ENCODE assay signal across 15 cellular contexts in the genomic region with DNA sequence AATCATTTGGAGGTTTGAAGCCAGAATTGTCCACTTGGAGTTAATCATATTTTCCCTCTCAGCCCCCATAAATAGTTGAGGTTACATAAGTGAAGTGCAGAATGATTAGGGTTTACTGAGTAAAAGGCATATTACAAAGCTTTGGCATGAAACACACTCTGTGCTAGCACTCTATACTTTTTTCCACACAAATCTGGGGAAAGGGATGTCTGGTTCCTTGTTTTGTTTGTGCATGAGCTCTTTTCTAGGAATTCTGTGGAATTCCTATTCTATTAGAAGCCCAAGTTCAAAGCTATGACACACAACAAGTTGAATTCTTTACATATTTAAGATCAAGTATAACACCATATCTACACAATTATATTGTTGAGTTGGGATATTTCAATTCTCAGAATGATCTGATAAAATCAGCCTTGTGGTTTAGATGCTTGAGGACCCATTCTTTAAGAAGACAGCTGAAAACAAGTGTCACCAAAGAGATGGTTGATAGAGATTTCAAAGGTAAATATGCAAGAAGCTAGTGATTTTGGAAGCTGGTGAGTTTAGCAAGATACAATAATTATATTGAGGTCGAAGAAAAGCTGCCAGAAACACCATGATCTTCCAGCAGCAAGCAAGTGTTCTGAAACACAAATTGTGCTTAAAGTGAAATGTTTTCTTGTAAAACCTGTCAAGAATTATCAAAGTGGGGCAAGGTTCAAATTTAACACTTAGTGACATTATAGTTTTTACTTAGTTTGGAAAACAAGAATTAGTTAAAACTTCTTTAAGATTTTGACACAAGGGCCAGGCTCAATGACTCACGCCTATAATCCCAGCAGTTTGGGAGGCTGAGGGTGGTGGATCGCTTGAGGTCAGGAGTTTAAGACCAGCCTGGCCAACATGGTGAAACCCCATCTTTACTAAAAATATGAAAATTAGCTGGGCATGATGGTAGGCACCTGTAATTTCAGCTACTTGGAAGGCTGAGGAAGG.
DNase-seq lines count a peak whose midpoint lies in the region; ATAC-seq and TF ChIP-seq lines count a peak whose summit lies in the region.
"Had no signal": no experiment of that assay in that cellular context is flagged by ENCODE, and none has a peak within 500 bp of the region (broad histone marks: within the 10 kb centered on the region; RNA-seq: fewer than 3 reads in every experiment).

No MANE protein-coding gene starts in this region.

- intact Hi-C loops in adrenal gland (cut with DNase I): no loop called here
- intact Hi-C loops in right cardiac atrium (cut with DNase I): no loop called here

- H3K4me3 ChIP-seq in epithelial cell of esophagus (ENCODE audit: low read length) (no peak overlapping the region), trophoblast cell (ENCODE audit: low read depth, low read length) (no peak overlapping the region), adrenal gland (no peak overlapping the region), right cardiac atrium (ENCODE audit: low read length) (no peak overlapping the region)
- H3K4me3 ChIP-seq: heart left ventricle, ovary had no signal

- H3K4me1 ChIP-seq in trophoblast cell (ENCODE audit: control insufficient read depth in 1 of 2, insufficient read depth in 2 of 2, low read length in 2 of 2) (peaks cover 0 to 2% of the 10 kb centered on the region in 2 experiments), adrenal gland (replicated peaks in 1 of 2) (peaks cover 0 to 4% of the 10 kb centered on the region in 2 donors), right cardiac atrium (ENCODE audit: control insufficient read depth, insufficient read depth, low read length) (no peaks in the 10 kb centered on the region)
- H3K4me1 ChIP-seq: heart left ventricle had no signal

- DNase-seq in EL (peak; percentile 97), RPMI7951 (ENCODE audit: low read depth) (peak; percentile 91), epithelial cell of esophagus (ENCODE audit: low read depth) (peak; percentile 50), trophoblast cell (peak; percentile 27 to 94), adrenal gland (no peak), right cardiac atrium (no peak)
- DNase-seq: activated CD4-positive, alpha-beta T cell treated with anti-CD3 and anti-CD28 coated beads, Interleukin-2, amount 10 ng/mL, durations not matched to agents 7 days and 5 days; activated effector memory CD4-positive, alpha-beta T cell treated with anti-CD3 and anti-CD28 coated beads, Interleukin-2, amount 50 U/mL, for 16 hours; heart left ventricle; NCI-H187 treated with DMSO at 0.1 percent for 48 hours; ovary; stimulated activated CD4-positive, alpha-beta T cell treated with anti-CD3 and anti-CD28 coated beads, Interleukin-2, amount 100 ng/mL, for 48 hours; stimulated activated naive CD4-positive, alpha-beta T cell treated with Interleukin-2 at 50 U/mL for 16 hours had no signal

- H3K79me2 ChIP-seq in trophoblast cell (ENCODE audit: control insufficient read depth, insufficient read depth, low read length, poor library complexity): no peaks in the 10 kb centered on the region

- no peak overlapping the region for H3K14ac ChIP-seq in trophoblast cell (ENCODE audit: low read length)

- no peak overlapping the region for H3K9ac ChIP-seq in trophoblast cell (ENCODE audit: low read length)

- no peak overlapping the region for H2BK12ac ChIP-seq in trophoblast cell (ENCODE audit: low read length)

- H3K27me3 ChIP-seq in trophoblast cell (ENCODE audit: insufficient read depth, low read length) (no peaks in the 10 kb centered on the region), adrenal gland (no peaks in the 10 kb centered on the region), right cardiac atrium (ENCODE audit: control insufficient read depth, insufficient read depth) (no peaks in the 10 kb centered on the region)
- H3K27me3 ChIP-seq: heart left ventricle, ovary had no signal

- H3K79me1 ChIP-seq in trophoblast cell (ENCODE audit: low read length): peaks cover 3% of the 10 kb centered on the region

- no peak overlapping the region for H4K12ac ChIP-seq in trophoblast cell (ENCODE audit: low read depth, low read length)

- no peak overlapping the region for H3K23ac ChIP-seq in trophoblast cell (ENCODE audit: low read length)

- no peak overlapping the region for H3K4ac ChIP-seq in trophoblast cell (ENCODE audit: low read depth, low read length)

- no peak for ATAC-seq in GM18873 (IDR thresholded peaks at IDR 0.05; ENCODE audit: low FRiP score, unreplicated experiment)
- no peak for ATAC-seq in right cardiac atrium
- no peak for ATAC-seq in HG03095 (IDR thresholded peaks at IDR 0.05; ENCODE audit: unreplicated experiment)

- H2AFZ ChIP-seq in trophoblast cell (ENCODE audit: insufficient read depth, low read length, poor library complexity): no peak overlapping the region

- H3K4me2 ChIP-seq in trophoblast cell (ENCODE audit: low read length): no peak overlapping the region

- H3K36me3 ChIP-seq in trophoblast cell (ENCODE audit: control insufficient read depth in 1 of 2, insufficient read depth in 2 of 2, low read length in 2 of 2) (no peaks in the 10 kb centered on the region), adrenal gland (replicated peaks in 1 of 2) (no peaks in the 10 kb centered on the region)
- H3K36me3 ChIP-seq: heart left ventricle, ovary had no signal

- H3K27ac ChIP-seq in trophoblast cell (ENCODE audit: low read depth, low read length) (peak overlapping the region; percentile 25), adrenal gland (no peak overlapping the region), right cardiac atrium (ENCODE audit: low read length) (no peak overlapping the region)
- H3K27ac ChIP-seq: heart left ventricle, ovary had no signal

- no peak overlapping the region for H2BK120ac ChIP-seq in trophoblast cell (ENCODE audit: insufficient read depth, low read length, poor library complexity)

- no peak overlapping the region for H3K18ac ChIP-seq in trophoblast cell (ENCODE audit: low read length)

- no peak overlapping the region for H4K8ac ChIP-seq in trophoblast cell (ENCODE audit: low read depth, low read length)

- no peak overlapping the region for H2BK5ac ChIP-seq in trophoblast cell (ENCODE audit: low read depth, low read length, poor library complexity)

- TF ChIP-seq POLR2A in adrenal gland (IDR thresholded peaks at IDR 0.05): no peak

- TF ChIP-seq CTCF in epithelial cell of esophagus (IDR thresholded peaks at IDR 0.05; ENCODE audit: insufficient read depth, low read depth, low read length, missing control alignments) (no peak), adrenal gland (IDR thresholded peaks at IDR 0.05) (no peak)

- H3K9me3 ChIP-seq in trophoblast cell (ENCODE audit: insufficient read depth, low read depth, low read length) (peaks cover 2% of the 10 kb centered on the region), adrenal gland (replicated peaks in 1 of 3) (no peaks in the 10 kb centered on the region), right cardiac atrium (ENCODE audit: control insufficient read depth, low read length) (no peaks in the 10 kb centered on the region)
- H3K9me3 ChIP-seq: heart left ventricle, ovary had no signal

- H2AK5ac ChIP-seq in trophoblast cell (ENCODE audit: low read length): no peak overlapping the region

- no CpG with 5 or more reads among the region's 3 CpGs for WGBS in trophoblast cell (ENCODE audit: extremely low coverage, insufficient coverage, insufficient read length)
- WGBS in adrenal gland, 4 donors: 80 to 89% (median 85%) methylated on average over 3 of the region's 3 CpGs
- WGBS in right cardiac atrium: 63% methylated on average over 3 of the region's 3 CpGs

- H4K91ac ChIP-seq in trophoblast cell (ENCODE audit: low read depth, low read length): no peak overlapping the region

Comparison
In these comparisons a context has a peak if more than half of its experiments do, and no peak if none do; other contexts are left out.
1. DNase-seq: peak in EL (single experiment), RPMI7951 (single experiment), epithelial cell of esophagus (single experiment) and trophoblast cell (2 of 2); none in adrenal gland (0 of 7) and right cardiac atrium (0 of 3).